In the genomic region with DNA sequence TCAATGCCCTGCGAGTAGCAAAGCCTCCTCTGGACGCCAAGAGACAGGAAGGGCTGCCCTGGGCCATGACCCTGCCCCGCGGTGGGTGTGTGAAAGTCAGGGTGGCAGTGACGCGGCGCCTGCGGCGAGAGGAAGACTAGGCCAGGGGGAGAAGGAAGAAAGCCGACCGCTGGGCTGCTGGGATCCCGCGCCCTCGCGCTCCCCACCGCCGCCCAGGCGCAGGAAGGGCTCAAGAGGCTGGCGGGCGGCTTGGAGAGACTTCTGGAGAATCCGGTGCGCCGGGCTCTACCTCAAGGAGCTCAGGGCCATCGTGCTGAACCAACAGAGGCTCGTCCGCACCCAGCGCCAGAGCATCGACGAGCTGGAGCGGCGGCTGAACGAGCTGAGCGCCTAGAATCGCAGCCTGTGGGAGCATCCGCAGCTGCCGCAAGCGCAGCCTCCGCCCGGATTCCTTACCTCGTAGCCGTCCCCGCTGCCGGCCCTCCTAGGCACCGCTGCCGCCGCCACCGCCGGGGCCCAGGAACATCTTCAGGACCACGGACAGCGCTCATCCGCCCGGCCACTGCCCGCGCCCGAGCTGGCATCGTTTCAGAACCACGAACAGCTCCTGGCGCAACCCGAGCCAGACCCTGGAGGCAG, we compare ENCODE assay signal across 8 cellular contexts.
DNase-seq lines count a peak whose midpoint lies in the region; ATAC-seq and TF ChIP-seq lines count a peak whose summit lies in the region.

No MANE protein-coding gene starts in this region.

- TF ChIP-seq CTCF in activated B cell treated with CpG ODN at 0.5 μM for 24 hours (IDR thresholded peaks at IDR 0.05) (no peak), MCF 10A (IDR thresholded peaks at IDR 0.05; ENCODE audit: unreplicated experiment) (no peak)

- H3K4me3 Mint-ChIP-seq in activated B cell treated with CpG ODN at 0.5 μM for 24 hours = no peak overlapping the region
- no peak overlapping the region for H3K4me3 Mint-ChIP-seq in MCF 10A (ENCODE audit: unreplicated experiment)

- H3K4me3 ChIP-seq in iPS-18c (ENCODE audit: insufficient read depth, low read depth, low read length) = peak overlapping the region; percentile 43

- H3K9me3 Mint-ChIP-seq in activated B cell treated with CpG ODN at 0.5 μM for 24 hours (peaks cover 10% of the 10 kb centered on the region), MCF 10A (ENCODE audit: unreplicated experiment) (peaks cover 12% of the 10 kb centered on the region)

- intact Hi-C loops in activated B cell treated with CpG ODN at 0.5 μM for 24 hours (cut with micrococcal nuclease) = no loop called here
- intact Hi-C loops in MCF 10A (cut with micrococcal nuclease) = no loop called here

- CTCF ChIA-PET in activated B cell treated with CpG ODN at 0.5 μM for 24 hours (lab: Charles Lee) = interaction anchor here (1.0 kb wide), 1 partner anchor 533 kb away, joined by 3 read pairs; no protein-coding TSS in a partner anchor
- CTCF ChIA-PET in MCF 10A (lab: Yijun Ruan, JAX) = interaction anchor here (0.5 to 0.8 kb wide), 4 partner anchors 13 to 1285 kb away, joined by 3 to 4 read pairs (median 3); no protein-coding TSS in a partner anchor

- POLR2A ChIA-PET in activated B cell treated with CpG ODN at 0.5 μM for 24 hours (lab: Charles Lee) = interaction anchor here (0.6 kb wide), 1 partner anchor 1135 kb away, joined by 3 read pairs; no protein-coding TSS in a partner anchor
- POLR2A ChIA-PET in MCF 10A (lab: Yijun Ruan, JAX) = interaction anchor here (0.5 kb wide), 1 partner anchor 141 kb away, joined by 3 read pairs; no protein-coding TSS in a partner anchor

- DNase-seq in ELR (ENCODE audit: low read depth) = peak; percentile 54
- DNase-seq in LHCN-M2 (ENCODE audit: low read depth) = peak; percentile 41
- DNase-seq in activated B cell treated with CpG ODN at 0.5 μM for 24 hours = peak; percentile 68
- DNase-seq in MCF 10A (ENCODE audit: unreplicated experiment) = peak; percentile 48
- peak; percentile 45 for DNase-seq in smooth muscle cell of the brain vasculature (ENCODE audit: low read depth, low spot score)
- DNase-seq in NCI-H187 (lab: John Stamatoyannopoulos, UW) = no peak

- H3K27me3 Mint-ChIP-seq in activated B cell treated with CpG ODN at 0.5 μM for 24 hours = peaks cover 44% of the 10 kb centered on the region
- H3K27me3 Mint-ChIP-seq in MCF 10A (ENCODE audit: insufficient read depth, unreplicated experiment) = peaks cover 68% of the 10 kb centered on the region

- ATAC-seq in activated B cell treated with CpG ODN at 0.5 μM for 24 hours (ENCODE audit: low read depth) = peak; percentile 76
- no peak for ATAC-seq in HG02885 (IDR thresholded peaks at IDR 0.05; ENCODE audit: poor library complexity, unreplicated experiment)

- H3K27ac Mint-ChIP-seq in activated B cell treated with CpG ODN at 0.5 μM for 24 hours (no peak overlapping the region), MCF 10A (ENCODE audit: low read depth, unreplicated experiment) (no peak overlapping the region)

- H3K36me3 Mint-ChIP-seq in activated B cell treated with CpG ODN at 0.5 μM for 24 hours (ENCODE audit: low read depth) (no peaks in the 10 kb centered on the region), MCF 10A (ENCODE audit: insufficient read depth, unreplicated experiment) (peaks cover 7% of the 10 kb centered on the region)

- H3K9me3 ChIP-seq in iPS-18c (ENCODE audit: control insufficient read depth, insufficient read depth, low read length) = no peaks in the 10 kb centered on the region

- BruUV-seq in MCF 10A (replicated peaks; lab: Mats Ljungman, UMichigan) = no TSS peak

- H3K4me1 Mint-ChIP-seq in activated B cell treated with CpG ODN at 0.5 μM for 24 hours (peaks cover 22% of the 10 kb centered on the region), MCF 10A (ENCODE audit: insufficient read depth, unreplicated experiment) (no peaks in the 10 kb centered on the region)

Comparison
In these comparisons a context has a peak if more than half of its experiments do, and no peak if none do; other contexts are left out.
1. DNase-seq: peak in ELR (single experiment), LHCN-M2 (single experiment), activated B cell treated with CpG ODN at 0.5 μM for 24 hours (single experiment), MCF 10A (single experiment) and smooth muscle cell of the brain vasculature (single experiment); none in NCI-H187 (0 of 2).